9 cellular contexts compared by ENCODE assay signal in the genomic region with DNA sequence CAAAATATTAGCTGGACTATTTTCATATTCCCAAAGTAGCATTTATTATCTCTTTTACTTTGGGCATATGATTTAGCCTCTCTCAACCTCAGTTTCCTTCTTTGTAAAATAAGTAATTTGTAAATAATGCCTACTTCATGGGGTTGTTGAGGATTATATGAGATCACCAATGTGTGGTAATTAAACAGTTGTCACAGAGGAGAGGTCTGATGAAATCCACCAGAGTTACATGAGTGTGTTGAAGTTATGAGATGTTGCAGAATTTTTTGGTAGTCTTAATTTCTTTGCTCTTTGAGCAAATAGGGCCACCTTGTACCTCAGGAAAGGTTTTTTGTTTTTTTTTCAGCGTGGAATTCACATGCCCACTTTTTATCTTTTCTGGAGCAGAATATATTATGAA. TPM values are rescaled to one million over a fixed set of nuclear protein-coding genes. Genes with fewer than 3 reads are reported as not detected.
DNase-seq lines count a peak whose midpoint lies in the region; ATAC-seq and TF ChIP-seq lines count a peak whose summit lies in the region.
"Had no signal": no experiment of that assay in that cellular context is flagged by ENCODE, and none has a peak within 500 bp of the region (broad histone marks: within the 10 kb centered on the region; RNA-seq: fewer than 3 reads in every experiment).

No MANE protein-coding gene starts in this region.

- H3K4me3 ChIP-seq in right atrium auricular region (peak overlapping the region; percentile 54 to 59), left lung (peak overlapping the region; percentile 27 to 54), uterus (peak overlapping the region; percentile 46 to 56)

- H3K27ac ChIP-seq in right atrium auricular region (peak overlapping the region in 1 of 2 donors; percentile 85), left lung (peak overlapping the region; percentile 73 to 89), uterus (peak overlapping the region in 1 of 2 donors; percentile 83)

- intact Hi-C loops in Right ventricle myocardium inferior (cut with DNase I) (no loop called here), left lung (cut with DNase I) (no loop called here), uterus (cut with DNase I; ENCODE audit: low total_unique reads) (no loop called here)

- TF ChIP-seq CTCF in right atrium auricular region (IDR thresholded peaks at IDR 0.05) (no peak), left lung (IDR thresholded peaks at IDR 0.05) (no peak), uterus (IDR thresholded peaks at IDR 0.05) (no peak)

- H3K4me3 Mint-ChIP-seq in activated naive CD8-positive, alpha-beta T cell treated with anti-CD3 and anti-CD28 coated beads, Interleukin-2, amount 10 ng/mL, durations not matched to agents 7 days and 5 days, result peak overlapping the region; percentile 92

- peaks cover 15% of the 10 kb centered on the region for H3K36me3 ChIP-seq in right atrium auricular region
- H3K36me3 ChIP-seq in left lung, result peaks cover 0 to 25% of the 10 kb centered on the region in 2 donors
- no peaks in the 10 kb centered on the region for H3K36me3 ChIP-seq in uterus

- peak overlapping the region; percentile 97 for H3K27ac Mint-ChIP-seq in activated naive CD8-positive, alpha-beta T cell treated with anti-CD3 and anti-CD28 coated beads, Interleukin-2, amount 10 ng/mL, durations not matched to agents 7 days and 5 days

- DNase-seq in right atrium auricular region (ENCODE audit: low spot score) (no peak), Right ventricle myocardium inferior (ENCODE audit: missing footprints) (no peak), left lung (no peak), uterus (no peak)
- no peak for DNase-seq in activated naive CD8-positive, alpha-beta T cell treated with anti-CD3 and anti-CD28 coated beads, Interleukin-2, amount 10 ng/mL, durations not matched to agents 7 days and 5 days
- no peak for DNase-seq in NK-92 treated with Interleukin-12 subunit alpha and Interleukin-12 subunit beta, amount 100 ng/mL, for 24 hours (lab: John Stamatoyannopoulos, UW)
- DNase-seq: NCI-H2029 treated with DMSO at 0.1 percent for 48 hours had no signal

- peaks cover 16% of the 10 kb centered on the region for H3K36me3 Mint-ChIP-seq in activated naive CD8-positive, alpha-beta T cell treated with anti-CD3 and anti-CD28 coated beads, Interleukin-2, amount 10 ng/mL, durations not matched to agents 7 days and 5 days

- no peak for TF ChIP-seq POLR2A in uterus (IDR thresholded peaks at IDR 0.05)

- H3K27me3 Mint-ChIP-seq in activated naive CD8-positive, alpha-beta T cell treated with anti-CD3 and anti-CD28 coated beads, Interleukin-2, amount 10 ng/mL, durations not matched to agents 7 days and 5 days, result no peaks in the 10 kb centered on the region

- POLR2A ChIA-PET in activated naive CD8-positive, alpha-beta T cell treated with anti-CD3 and anti-CD28 coated beads, Interleukin-2, amount 10 ng/mL, durations not matched to agents 7 days and 5 days (lab: Charles Lee), result interaction anchor here (2.0 to 2.5 kb wide), 3 partner anchors 9 to 204 kb away, joined by 5 to 25 read pairs (median 9); a partner anchor contains a TSS

- H3K4me1 Mint-ChIP-seq in activated naive CD8-positive, alpha-beta T cell treated with anti-CD3 and anti-CD28 coated beads, Interleukin-2, amount 10 ng/mL, durations not matched to agents 7 days and 5 days, result peaks cover 11% of the 10 kb centered on the region

- ATAC-seq in Right ventricle myocardium inferior (no peak), left lung (no peak), GM18907 (IDR thresholded peaks at IDR 0.05; ENCODE audit: unreplicated experiment) (no peak), GM19397 (IDR thresholded peaks at IDR 0.05; ENCODE audit: unreplicated experiment) (no peak)
- ATAC-seq in activated naive CD8-positive, alpha-beta T cell treated with anti-CD3 and anti-CD28 coated beads, Interleukin-2, amount 10 ng/mL, durations not matched to agents 7 days and 5 days (ENCODE audit: low read depth), result no peak

- H3K4me1 ChIP-seq in right atrium auricular region (no peaks in the 10 kb centered on the region), left lung (peaks cover 8 to 19% of the 10 kb centered on the region in 2 donors), uterus (no peaks in the 10 kb centered on the region)

- H3K27me3 ChIP-seq in right atrium auricular region, result no peaks in the 10 kb centered on the region
- H3K27me3 ChIP-seq in left lung, result no peaks in the 10 kb centered on the region
- no peaks in the 10 kb centered on the region for H3K27me3 ChIP-seq in uterus

- H3K9me3 Mint-ChIP-seq in activated naive CD8-positive, alpha-beta T cell treated with anti-CD3 and anti-CD28 coated beads, Interleukin-2, amount 10 ng/mL, durations not matched to agents 7 days and 5 days, result no peaks in the 10 kb centered on the region

- no peaks in the 10 kb centered on the region for H3K9me3 ChIP-seq in right atrium auricular region
- H3K9me3 ChIP-seq in left lung, result no peaks in the 10 kb centered on the region
- no peaks in the 10 kb centered on the region for H3K9me3 ChIP-seq in uterus

RNA-seq across cellular contexts. Expression of a gene that starts 1.4 kb away (rescaled TPM):
- total RNA-seq in right atrium auricular region, result 1,000 to 10,000 TPM; 1,439 to 1,473 TPM
- 1,849 TPM for total RNA-seq in Right ventricle myocardium inferior
- 100 to 1,000 TPM; 232 to 239 TPM for total RNA-seq in activated naive CD8-positive, alpha-beta T cell treated with anti-CD3 and anti-CD28 coated beads, Interleukin-2, amount 10 ng/mL, durations not matched to agents 7 days and 5 days
- 100 to 1,000 TPM; 192 to 215 TPM for total RNA-seq in left lung
- 100 to 1,000 TPM; 182 to 801 (median 415) TPM for total RNA-seq in uterus

RNA-seq across cellular contexts. Expression of a gene that starts 5.5 kb away (rescaled TPM):
- total RNA-seq in right atrium auricular region (10 to 100 TPM; 48.4 to 55.5 TPM), Right ventricle myocardium inferior (55.6 TPM), left lung (10 to 100 TPM; 85.9 to 90.6 TPM), uterus (100 to 1,000 TPM in 1 of 4 donors, 10 to 100 TPM in 3; 33.6 to 122 (median 48.6) TPM)
- 10 to 100 TPM; 40.0 to 44.8 TPM for total RNA-seq in activated naive CD8-positive, alpha-beta T cell treated with anti-CD3 and anti-CD28 coated beads, Interleukin-2, amount 10 ng/mL, durations not matched to agents 7 days and 5 days

RNA-seq across cellular contexts. Expression of a gene that starts 9.8 kb away (rescaled TPM):
- 1 to 10 TPM; 6.3 to 7.5 TPM for total RNA-seq in right atrium auricular region
- total RNA-seq in Right ventricle myocardium inferior, result 5.4 TPM
- total RNA-seq in activated naive CD8-positive, alpha-beta T cell treated with anti-CD3 and anti-CD28 coated beads, Interleukin-2, amount 10 ng/mL, durations not matched to agents 7 days and 5 days, result 10 to 100 TPM; 13.4 to 13.5 TPM
- total RNA-seq in left lung, result 10 to 100 TPM; 14.9 to 16.2 TPM
- total RNA-seq in uterus, result 10 to 100 TPM in 2 of 4 donors, 1 to 10 TPM in 2; 4.9 to 26.5 (median 12.8) TPM
